Comparison of ENCODE assay signal across 18 cellular contexts in the genomic region with DNA sequence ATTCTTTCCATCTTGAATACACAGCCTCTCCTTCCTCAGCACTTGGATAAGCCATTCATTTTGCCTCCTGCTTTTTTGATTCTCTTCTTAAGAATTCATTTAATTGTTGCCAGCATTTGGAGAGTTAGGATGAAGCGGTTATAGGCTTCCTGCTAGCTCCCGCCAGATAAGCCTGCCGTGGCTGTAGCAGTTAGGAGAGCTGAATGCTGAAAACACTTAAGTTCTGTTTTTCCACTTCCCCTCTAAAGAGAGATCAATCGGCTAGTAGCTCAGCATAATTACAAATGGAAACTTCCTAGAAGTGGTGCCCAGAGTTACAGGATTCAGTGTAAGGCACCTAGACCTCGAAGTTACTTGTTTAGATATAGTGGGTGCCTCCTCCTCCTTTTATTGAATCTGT.
"Had no signal": no experiment of that assay in that cellular context is flagged by ENCODE, and none has a peak within 500 bp of the region (broad histone marks: within the 10 kb centered on the region; RNA-seq: fewer than 3 reads in every experiment).

No MANE protein-coding gene starts in this region.

- H3K79me2 ChIP-seq: parathyroid adenoma had no signal

- H3K9me3 Mint-ChIP-seq: activated CD4-positive, alpha-beta T cell treated with anti-CD3 and anti-CD28 coated beads, Interleukin-2, amount 10 ng/mL, durations not matched to agents 7 days and 5 days; activated naive CD4-positive, alpha-beta T cell treated with anti-CD3 and anti-CD28 coated beads, Interleukin-2, amount 10 ng/mL, durations not matched to agents 7 days and 5 days; activated T-helper 2 cell treated with anti-CD3 and anti-CD28 coated beads, Interferon-gamma antibody, Interleukin-2, Interleukin-4, amounts not matched to agents 10 μg/mL and 5 μg/mL and 100 μg/mL, durations not matched to agents 14 hours and 24 hours and 36 hours; dendritic cell treated with granulocyte-macrophage colony-stimulating factor and Interleukin-4, amounts not matched to agents 40 ng/mL and 50 ng/mL, for 4 days; neural progenitor cell had no signal

- H3K27ac ChIP-seq: epithelial cell of prostate, gastrocnemius medialis, neural progenitor cell, parathyroid adenoma, stomach, thyroid gland had no signal

- H3K27me3 ChIP-seq: gastrocnemius medialis, neural progenitor cell, stomach, thyroid gland had no signal

- H3K4me3 Mint-ChIP-seq: activated CD4-positive, alpha-beta T cell treated with anti-CD3 and anti-CD28 coated beads, Interleukin-2, amount 10 ng/mL, durations not matched to agents 7 days and 5 days; activated naive CD4-positive, alpha-beta T cell treated with anti-CD3 and anti-CD28 coated beads, Interleukin-2, amount 10 ng/mL, durations not matched to agents 7 days and 5 days; dendritic cell treated with granulocyte-macrophage colony-stimulating factor and Interleukin-4, amounts not matched to agents 40 ng/mL and 50 ng/mL, for 4 days; effector memory CD8-positive, alpha-beta T cell; neural progenitor cell had no signal

- H3K27me3 Mint-ChIP-seq: activated naive CD4-positive, alpha-beta T cell treated with anti-CD3 and anti-CD28 coated beads, Interleukin-2, amount 10 ng/mL, durations not matched to agents 7 days and 5 days; effector memory CD8-positive, alpha-beta T cell had no signal

- H3K36me3 Mint-ChIP-seq: activated naive CD4-positive, alpha-beta T cell treated with anti-CD3 and anti-CD28 coated beads, Interleukin-2, amount 10 ng/mL, durations not matched to agents 7 days and 5 days; neural progenitor cell had no signal

- H3K4me1 Mint-ChIP-seq: activated CD4-positive, alpha-beta T cell treated with anti-CD3 and anti-CD28 coated beads, Interleukin-2, amount 10 ng/mL, durations not matched to agents 7 days and 5 days; activated naive CD4-positive, alpha-beta T cell treated with anti-CD3 and anti-CD28 coated beads, Interleukin-2, amount 10 ng/mL, durations not matched to agents 7 days and 5 days; neural progenitor cell had no signal

- H2AFZ ChIP-seq: neural progenitor cell, parathyroid adenoma had no signal

- H3K4me2 ChIP-seq: neural progenitor cell had no signal

- DNase-seq: activated CD4-positive, alpha-beta T cell treated with anti-CD3 and anti-CD28 coated beads, Interleukin-2, amount 10 ng/mL, durations not matched to agents 7 days and 5 days; activated CD4-positive, CD25-positive, alpha-beta regulatory T cell; activated CD8-positive, alpha-beta memory T cell treated with anti-CD3 and anti-CD28 coated beads for 24 hours; activated naive CD4-positive, alpha-beta T cell treated with anti-CD3 and anti-CD28 coated beads, Interleukin-2, amount 10 ng/mL, durations not matched to agents 7 days and 5 days; central memory CD4-positive, alpha-beta T cell; effector memory CD8-positive, alpha-beta T cell; gastrocnemius medialis; kidney; mesendoderm; retina; stomach; T-helper 9 cell; thyroid gland had no signal

- H3K9me3 ChIP-seq: gastrocnemius medialis, stomach, thyroid gland had no signal

- H3K27ac Mint-ChIP-seq: activated CD4-positive, alpha-beta T cell treated with anti-CD3 and anti-CD28 coated beads, Interleukin-2, amount 10 ng/mL, durations not matched to agents 7 days and 5 days; activated naive CD4-positive, alpha-beta T cell treated with anti-CD3 and anti-CD28 coated beads, Interleukin-2, amount 10 ng/mL, durations not matched to agents 7 days and 5 days; activated T-helper 2 cell treated with anti-CD3 and anti-CD28 coated beads, Interferon-gamma antibody, Interleukin-2, Interleukin-4, amounts not matched to agents 10 μg/mL and 5 μg/mL and 100 μg/mL, durations not matched to agents 14 hours and 24 hours and 36 hours; dendritic cell treated with granulocyte-macrophage colony-stimulating factor and Interleukin-4, amounts not matched to agents 40 ng/mL and 50 ng/mL, for 4 days; effector memory CD8-positive, alpha-beta T cell; neural progenitor cell had no signal

- H3K9ac ChIP-seq: neural progenitor cell, parathyroid adenoma had no signal

- H3K36me3 ChIP-seq: gastrocnemius medialis, neural progenitor cell, stomach, thyroid gland had no signal

- H3K4me1 ChIP-seq: gastrocnemius medialis, neural progenitor cell, parathyroid adenoma, thyroid gland had no signal

- H3K4me3 ChIP-seq: gastrocnemius medialis, neural progenitor cell, stomach, thyroid gland had no signal
